15 cellular contexts compared by ENCODE assay signal in the genomic region with DNA sequence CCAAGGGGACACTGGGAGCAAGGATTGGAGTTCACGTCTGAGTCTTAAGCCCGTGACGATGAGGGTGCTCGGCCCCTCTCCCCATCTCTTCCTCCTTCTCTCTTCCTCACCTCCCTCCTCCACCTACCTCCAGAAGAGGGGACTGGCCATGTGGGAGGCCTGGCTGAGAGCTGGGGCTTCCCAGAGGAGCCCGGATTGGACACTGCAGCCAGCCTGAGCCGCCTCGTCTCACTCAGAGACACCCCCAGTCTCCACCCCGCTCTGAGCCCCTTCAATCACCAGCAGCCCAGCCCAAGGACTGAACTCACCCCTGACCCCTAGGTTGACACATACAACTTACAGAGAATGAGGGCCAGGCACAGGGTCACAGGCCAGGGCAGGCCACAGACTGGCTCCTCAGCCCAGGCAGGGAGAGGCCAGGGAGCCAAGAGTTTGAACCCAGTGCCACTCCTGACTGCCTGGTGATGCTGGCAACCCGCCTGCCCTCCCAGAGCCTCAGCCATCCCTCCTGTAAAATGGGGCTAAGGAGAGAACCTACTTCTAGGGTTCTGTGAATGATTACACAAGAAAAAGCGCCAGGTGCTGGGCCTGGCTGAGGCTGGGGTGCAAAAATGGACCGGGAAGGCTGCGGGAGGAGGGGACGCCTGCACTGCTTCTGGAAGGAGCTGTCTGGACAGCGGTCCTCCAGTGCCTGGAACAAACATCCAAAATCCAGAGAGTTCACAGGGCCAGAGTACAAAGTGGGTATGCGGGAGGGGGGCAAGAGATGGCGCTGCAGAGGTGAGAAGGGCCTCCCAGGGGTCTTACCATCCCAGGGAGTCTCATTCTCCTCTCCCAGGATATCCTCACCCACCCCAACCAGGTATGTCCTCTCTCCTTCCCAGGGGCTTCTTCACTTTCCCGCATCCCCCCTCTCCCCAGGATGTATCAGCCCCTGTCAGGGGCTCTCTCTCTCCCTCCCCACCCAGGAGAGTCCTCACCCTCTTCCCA. TPM values are rescaled to one million over a fixed set of nuclear protein-coding genes. Genes with fewer than 3 reads are reported as not detected.
A peak's percentile ranks its signal among the peaks of the same experiment; 100 is the strongest.
DNase-seq lines count a peak whose midpoint lies in the region; ATAC-seq and TF ChIP-seq lines count a peak whose summit lies in the region.
"Had no signal": no experiment of that assay in that cellular context is flagged by ENCODE, and none has a peak within 500 bp of the region (broad histone marks: within the 10 kb centered on the region; RNA-seq: fewer than 3 reads in every experiment).

No MANE protein-coding gene starts in this region.

- no peak for TF ChIP-seq POLR2A in spleen (IDR thresholded peaks at IDR 0.05)
- no peak for TF ChIP-seq POLR2A in tibial nerve (IDR thresholded peaks at IDR 0.05)

- POLR2A ChIA-PET in activated naive CD8-positive, alpha-beta T cell treated with anti-CD3 and anti-CD28 coated beads, Interleukin-2, amount 10 ng/mL, durations not matched to agents 7 days and 5 days (lab: Charles Lee) = interaction anchor here (0.8 to 9.6 kb wide), 6 partner anchors 9 to 79 kb away, joined by 3 to 314 read pairs (median 5); partner anchors contain the start of genes ARHGEF1 and RPS19

- H3K4me3 Mint-ChIP-seq in activated naive CD8-positive, alpha-beta T cell treated with anti-CD3 and anti-CD28 coated beads, Interleukin-2, amount 10 ng/mL, durations not matched to agents 7 days and 5 days = peak overlapping the region; percentile 76

- no peaks in the 10 kb centered on the region for H3K9me3 Mint-ChIP-seq in activated naive CD8-positive, alpha-beta T cell treated with anti-CD3 and anti-CD28 coated beads, Interleukin-2, amount 10 ng/mL, durations not matched to agents 7 days and 5 days

- no peaks in the 10 kb centered on the region for H3K9me3 ChIP-seq in spleen
- H3K9me3 ChIP-seq in tibial nerve = no peaks in the 10 kb centered on the region
- H3K9me3 ChIP-seq: sigmoid colon, SK-N-SH had no signal

- H3K27me3 Mint-ChIP-seq in activated naive CD8-positive, alpha-beta T cell treated with anti-CD3 and anti-CD28 coated beads, Interleukin-2, amount 10 ng/mL, durations not matched to agents 7 days and 5 days = no peaks in the 10 kb centered on the region

- H3K27me3 ChIP-seq in H7 (ENCODE audit: control insufficient read depth, insufficient read depth, low read length) (peaks cover 2% of the 10 kb centered on the region; the same call in 1 of the 2 replicates), spleen (replicated peaks in 1 of 7) (no peaks in the 10 kb centered on the region), tibial nerve (no peaks in the 10 kb centered on the region)
- H3K27me3 ChIP-seq: sigmoid colon had no signal

- WGBS in spleen, 5 donors = 60 to 66% (median 62%) methylated on average over 17 of the region's 17 CpGs
- WGBS in tibial nerve, 2 donors = 65 to 66% methylated on average over 13 to 17 of the region's 17 CpGs

- intact Hi-C loops in spleen (cut with DNase I; ENCODE audit: low total_unique reads) = no loop called here

- TF ChIP-seq CTCF in spleen (IDR thresholded peaks at IDR 0.05 in 8 of 11, conservative IDR thresholded peaks at IDR 0.05 in 3 of 11) = no peak
- no peak for TF ChIP-seq CTCF in tibial nerve (IDR thresholded peaks at IDR 0.05)

- H3K27ac ChIP-seq in spleen (peak overlapping the region; percentile 75 to 99 (median 88)), tibial nerve (peak overlapping the region in 1 of 4 donors; percentile 75)
- H3K27ac ChIP-seq: sigmoid colon had no signal

- no peaks in the 10 kb centered on the region for H3K36me3 ChIP-seq in H7 (replicated peaks; ENCODE audit: control insufficient read depth, insufficient read depth, low read length)
- H3K36me3 ChIP-seq in spleen = peaks cover 0 to 33% (median 3%) of the 10 kb centered on the region in 6 donors
- no peaks in the 10 kb centered on the region for H3K36me3 ChIP-seq in tibial nerve
- H3K36me3 ChIP-seq: sigmoid colon had no signal

- H3K4me1 ChIP-seq in spleen (peaks cover 29 to 97% (median 91%) of the 10 kb centered on the region in 6 donors), tibial nerve (peaks cover 0 to 9% (median 2%) of the 10 kb centered on the region in 4 donors)

- H3K27ac Mint-ChIP-seq in activated naive CD8-positive, alpha-beta T cell treated with anti-CD3 and anti-CD28 coated beads, Interleukin-2, amount 10 ng/mL, durations not matched to agents 7 days and 5 days = peak overlapping the region; percentile 98

- H3K4me3 ChIP-seq in H7 (ENCODE audit: insufficient read depth, low read depth, low read length) (no peak overlapping the region), spleen (peak overlapping the region; percentile 38 to 81 (median 56)), tibial nerve (peak overlapping the region in 1 of 4 donors; percentile 36)
- H3K4me3 ChIP-seq: lung, sigmoid colon had no signal

- peaks cover 4% of the 10 kb centered on the region for H3K36me3 Mint-ChIP-seq in activated naive CD8-positive, alpha-beta T cell treated with anti-CD3 and anti-CD28 coated beads, Interleukin-2, amount 10 ng/mL, durations not matched to agents 7 days and 5 days

- H3K4me1 Mint-ChIP-seq in activated naive CD8-positive, alpha-beta T cell treated with anti-CD3 and anti-CD28 coated beads, Interleukin-2, amount 10 ng/mL, durations not matched to agents 7 days and 5 days = peaks cover 56% of the 10 kb centered on the region

- no peak for TF ChIP-seq EP300 in tibial nerve (IDR thresholded peaks at IDR 0.05)

- ATAC-seq in activated CD4-positive, CD25-positive, alpha-beta regulatory T cell treated with anti-CD3 and anti-CD28 coated beads, Interleukin-2, amount 50 U/mL, for 24 hours = peak; percentile 11 to 14
- ATAC-seq in activated naive CD8-positive, alpha-beta T cell treated with anti-CD3 and anti-CD28 coated beads, Interleukin-2, amount 10 ng/mL, durations not matched to agents 7 days and 5 days (ENCODE audit: low read depth) = no peak

- DNase-seq in activated CD4-positive, CD25-positive, alpha-beta regulatory T cell (lab: John Stamatoyannopoulos, UW) = no peak
- DNase-seq in H7 = peak; percentile 53
- DNase-seq in activated naive CD8-positive, alpha-beta T cell treated with anti-CD3 and anti-CD28 coated beads, Interleukin-2, amount 10 ng/mL, durations not matched to agents 7 days and 5 days = no peak
- no peak for DNase-seq in spleen
- no peak for DNase-seq in D341Med (ENCODE audit: low spot score)
- DNase-seq in GOT3 (lab: John Stamatoyannopoulos, UW) = no peak
- no peak for DNase-seq in tibial nerve (ENCODE audit: low spot score in 2 of 2)
- DNase-seq: NCI-H526, sigmoid colon, SK-N-SH had no signal

RNA-seq across cellular contexts. Expression of gene CD79A, which starts 1.1 kb away (rescaled TPM):
- 0.55 TPM in 1 of 2 replicates, not detected in the other for total RNA-seq in H7 (2014; rRNA removed; shearing (Covaris generic))
- 10 to 100 TPM; 28.0 to 29.8 TPM for total RNA-seq in activated naive CD8-positive, alpha-beta T cell treated with anti-CD3 and anti-CD28 coated beads, Interleukin-2, amount 10 ng/mL, durations not matched to agents 7 days and 5 days
- total RNA-seq in spleen (100 to 1,000 TPM; 222 to 361 (median 269) TPM), tibial nerve (not detected)
- polyA plus RNA-seq in spleen = 1,000 to 10,000 TPM in 1 of 3 donors, 100 to 1,000 TPM in 2; 748 to 1,033 (median 986) TPM
- total RNA-seq: MCF 10A, sigmoid colon had no signal

RNA-seq across cellular contexts. Expression of gene ARHGEF1, which starts 4.8 kb away (rescaled TPM):
- total RNA-seq in H7 (2014; rRNA removed; shearing (Covaris generic)) = 34.3 and 40.7 TPM in 2 replicates
- total RNA-seq in activated naive CD8-positive, alpha-beta T cell treated with anti-CD3 and anti-CD28 coated beads, Interleukin-2, amount 10 ng/mL, durations not matched to agents 7 days and 5 days = 100 to 1,000 TPM; 807 to 824 TPM
- 100 to 1,000 TPM; 238 to 473 (median 382) TPM for total RNA-seq in spleen
- 100 to 1,000 TPM; 314 to 543 (median 478) TPM for polyA plus RNA-seq in spleen
- total RNA-seq in tibial nerve = 100 to 1,000 TPM in 3 of 4 donors, 10 to 100 TPM in 1; 68.4 to 225 (median 121) TPM

RNA-seq across cellular contexts. Expression of gene RPS19, which starts 18.2 kb away (rescaled TPM):
- 2,022 and 3,019 TPM in 2 replicates for total RNA-seq in H7 (2014; rRNA removed; shearing (Covaris generic))
- 1,000 to 10,000 TPM; 3,237 to 3,326 TPM for total RNA-seq in activated naive CD8-positive, alpha-beta T cell treated with anti-CD3 and anti-CD28 coated beads, Interleukin-2, amount 10 ng/mL, durations not matched to agents 7 days and 5 days
- 1,000 to 10,000 TPM in 4 of 7 donors, 100 to 1,000 TPM in 3; 744 to 2,126 (median 1,870) TPM for total RNA-seq in spleen
- 1,000 to 10,000 TPM; 5,153 to 8,491 (median 7,946) TPM for polyA plus RNA-seq in spleen
- total RNA-seq in tibial nerve = 1,000 to 10,000 TPM in 2 of 4 donors, 100 to 1,000 TPM in 2; 835 to 1,204 (median 1,038) TPM

RNA-seq across cellular contexts. Expression of gene DMRTC2, which starts 33.4 kb away (rescaled TPM):
- not detected in 2 replicates for total RNA-seq in H7 (2014; rRNA removed; shearing (Covaris generic))
- not detected for total RNA-seq in activated naive CD8-positive, alpha-beta T cell treated with anti-CD3 and anti-CD28 coated beads, Interleukin-2, amount 10 ng/mL, durations not matched to agents 7 days and 5 days
- not detected for total RNA-seq in spleen
- polyA plus RNA-seq in spleen = not detected
- not detected for total RNA-seq in tibial nerve
- total RNA-seq: dermis microvascular lymphatic vessel endothelial cell, glomerular endothelial cell, lung, MCF 10A, sigmoid colon had no signal
- polyA plus RNA-seq: sigmoid colon, SK-N-SH had no signal

RNA-seq across cellular contexts. Expression of gene LYPD4, which starts 33.7 kb away (rescaled TPM):
- not detected in 2 replicates for total RNA-seq in H7 (2014; rRNA removed; shearing (Covaris generic))
- not detected for total RNA-seq in activated naive CD8-positive, alpha-beta T cell treated with anti-CD3 and anti-CD28 coated beads, Interleukin-2, amount 10 ng/mL, durations not matched to agents 7 days and 5 days
- total RNA-seq in spleen (not detected), tibial nerve (not detected)
- polyA plus RNA-seq in spleen = under 1 TPM in 1 of 3 donors, not detected in 2; 0.04 TPM
- total RNA-seq: dermis microvascular lymphatic vessel endothelial cell, glomerular endothelial cell, lung, MCF 10A, sigmoid colon had no signal
- polyA plus RNA-seq: lung, SK-N-SH had no signal

Comparison
In these comparisons a context has a peak if more than half of its experiments do, and no peak if none do; other contexts are left out.
1. RNA of gene CD79A, which starts 1.1 kb away (total RNA-seq): 222 to 361 TPM in spleen and 28.0 to 29.8 TPM in activated naive CD8-positive, alpha-beta T cell treated with anti-CD3 and anti-CD28 coated beads, Interleukin-2, amount 10 ng/mL, durations not matched to agents 7 days and 5 days; 0.55 TPM in H7 and not detected in tibial nerve; every median in the first group is over 10 times any median in the second.